8 cellular contexts compared by ENCODE assay signal in genomic region chr6:52995079-52995912, GRCh38. TPM values are rescaled to one million over a fixed set of nuclear protein-coding genes. Genes with fewer than 3 reads are reported as not detected.
A peak's percentile ranks its signal among the peaks of the same experiment; 100 is the strongest.
DNase-seq lines count a peak whose midpoint lies in the region; ATAC-seq and TF ChIP-seq lines count a peak whose summit lies in the region.
"Not testable (repeated sequence)": the region's sequence is repeated elsewhere in the genome, so short reads cannot be mapped to it uniquely, and the experiment has no call there.

GSTA4 (minus strand) TSS chr6:52995284; CDS start chr6:52994243, 1,041 bp downstream.

- H4K5ac ChIP-seq in IMR-90 (ENCODE audit: low read depth, low read length) = peak within 1 kb of the TSS; percentile 70

- not testable (repeated sequence) for H3K79me2 ChIP-seq in OCI-LY7 (ENCODE audit: insufficient read depth, low read depth, low read length)

- H3K27ac ChIP-seq in IMR-90 (ENCODE audit: insufficient read depth, low read length) (peak within 1 kb of the TSS; percentile 88), OCI-LY7 (ENCODE audit: low read depth, low read length, poor library complexity, severe bottlenecking) (peak within 1 kb of the TSS; percentile 59), epithelial cell of prostate (peak within 1 kb of the TSS; percentile 85)

- H3K4me2 ChIP-seq in IMR-90 (ENCODE audit: low read depth, low read length) (peak within 1 kb of the TSS; percentile 77), OCI-LY7 (ENCODE audit: low read length) (peak within 1 kb of the TSS; percentile 95)

- H3K36me3 ChIP-seq in IMR-90 (ENCODE audit: control insufficient read depth, insufficient read depth, low read length); OCI-LY7 (ENCODE audit: insufficient read depth, low read length); mucosa of descending colon (ENCODE audit: low read depth): not testable (repeated sequence)

- TF ChIP-seq CTCF in IMR-90 (conservative IDR thresholded peaks at IDR 0.05; ENCODE audit: low read depth, low read length) (peak; percentile 94), OCI-LY7 (conservative IDR thresholded peaks at IDR 0.05; ENCODE audit: low read length) (peak; percentile 80), mucosa of descending colon (IDR thresholded peaks at IDR 0.05) (peak; percentile 52)

- H3K79me1 ChIP-seq in IMR-90 (ENCODE audit: low read depth in 1 of 2, low read length in 2 of 2) = peaks cover 6 to 19% of the 10 kb centered on the region in 2 experiments; a peak in 2 of 4 replicates

- peak; percentile 71; the same call in 1 of the 2 replicates for TF ChIP-seq POLR2A in IMR-90 (IDR thresholded peaks at IDR 0.05; ENCODE audit: low read depth, low read length)

- TF ChIP-seq RAD21 in IMR-90 (IDR thresholded peaks at IDR 0.05; ENCODE audit: low read length) = peak; percentile 76

- BruUV-seq in IMR-90 (replicated peaks; lab: Mats Ljungman, UMichigan); OCI-LY7 (replicated peaks; lab: Mats Ljungman, UMichigan): not testable (repeated sequence)

- H4K8ac ChIP-seq in IMR-90 (ENCODE audit: low read depth in 2 of 2, low read length in 2 of 2) = peak within 1 kb of the TSS; percentile 61 to 86

- peak within 1 kb of the TSS; percentile 81 for H3K14ac ChIP-seq in IMR-90 (replicated peaks; ENCODE audit: low read depth, low read length)

- not testable (repeated sequence) for H4K20me1 ChIP-seq in IMR-90 (ENCODE audit: insufficient read depth, low read length); OCI-LY7 (ENCODE audit: insufficient read depth, low read length)

- H3K18ac ChIP-seq in IMR-90 (ENCODE audit: low read depth, low read length) = peak within 1 kb of the TSS; percentile 56

- in situ Hi-C loops in IMR-90 (cut with MboI; ENCODE audit: low sequenced_read_pairs) = not testable (repeated sequence)

- H3K9ac ChIP-seq in IMR-90 (ENCODE audit: low read depth, low read length) = peak within 1 kb of the TSS; percentile 91

- peak within 1 kb of the TSS; percentile 90 for H4K91ac ChIP-seq in IMR-90 (ENCODE audit: insufficient read depth, low read depth, low read length)

- H3K27me3 ChIP-seq in IMR-90 (ENCODE audit: control insufficient read depth, insufficient read depth, low read length) = not testable (repeated sequence)

- H3K4me3 ChIP-seq in IMR-90 (ENCODE audit: insufficient read depth, low read depth, low read length) (peak within 1 kb of the TSS; percentile 58), OCI-LY7 (ENCODE audit: low read depth, low read length, poor library complexity, severe bottlenecking) (peak within 1 kb of the TSS; percentile 72), mucosa of descending colon (peak within 1 kb of the TSS; percentile 35)

- H3K9me2 ChIP-seq in OCI-LY7 (ENCODE audit: insufficient read depth, low read length) = not testable (repeated sequence)

- POLR2A ChIA-PET in IMR-90 (lab: Charles Lee; ENCODE audit: unreplicated experiment) = not testable (repeated sequence)
- POLR2A ChIA-PET in OCI-LY7 (lab: Charles Lee) = interaction anchor here (0.5 to 1.5 kb wide), 9 partner anchors 13 to 704 kb away, joined by 3 to 5 read pairs (median 3); no protein-coding TSS in a partner anchor

- H3K9me3 ChIP-seq in IMR-90 (ENCODE audit: control insufficient read depth, insufficient read depth, low read length); OCI-LY7 (ENCODE audit: low read length); mucosa of descending colon: not testable (repeated sequence)

- peak within 1 kb of the TSS; percentile 91 for H3K56ac ChIP-seq in IMR-90 (ENCODE audit: extremely low read depth, insufficient read depth, low read length)

- H2BK20ac ChIP-seq in IMR-90 (ENCODE audit: low read depth, low read length) = peak within 1 kb of the TSS; percentile 35

- ATAC-seq in GM21528 (IDR thresholded peaks at IDR 0.05; ENCODE audit: low FRiP score, unreplicated experiment) = peak; percentile 99
- ATAC-seq in IMR-90 (ENCODE audit: low read depth) = peak; percentile 98
- peak; percentile 99 for ATAC-seq in mucosa of descending colon

- intact Hi-C loops in IMR-90 (cut with micrococcal nuclease) = loop anchor here (1.0 to 5.0 kb wide), 6 partner anchors 47 to 584 kb away; no protein-coding TSS in a partner anchor
- intact Hi-C loops in OCI-LY7 (cut with micrococcal nuclease; ENCODE audit: unreplicated experiment) = loop anchor here (5.0 kb wide), 2 partner anchors 328 to 578 kb away; no protein-coding TSS in a partner anchor
- intact Hi-C loops in mucosa of descending colon (cut with DNase I, micrococcal nuclease) = not testable (repeated sequence)

- DNase-seq in DMS 273 (lab: John Stamatoyannopoulos, UW; ENCODE audit: unreplicated experiment) = peak; percentile 98
- DNase-seq in IMR-90 = peak; percentile 98
- peak; percentile 96 for DNase-seq in OCI-LY7 (ENCODE audit: low spot score)
- peak; percentile 81 for DNase-seq in activated T-cell treated with anti-CD3 and anti-CD28 coated beads for 48 hours (ENCODE audit: low read depth)
- peak; percentile 81 for DNase-seq in epithelial cell of prostate (ENCODE audit: low read depth, low spot score)
- DNase-seq in mucosa of descending colon = peak; percentile 95 to 97 (median 96)
- peak; percentile 82 for DNase-seq in stimulated activated CD8-positive, alpha-beta memory T cell treated with anti-CD3 and anti-CD28 coated beads, Interleukin-4, amount 100 ng/mL, for 24 hours (ENCODE audit: low read depth)

- peak within 1 kb of the TSS; percentile 78 for H2BK120ac ChIP-seq in IMR-90 (ENCODE audit: low read depth, low read length)

- H3K4ac ChIP-seq in IMR-90 (ENCODE audit: low read depth, low read length) = peak within 1 kb of the TSS; percentile 86

- CTCF ChIA-PET in IMR-90 (lab: Yijun Ruan, JAX) (interaction anchor here (0.6 to 1.3 kb wide), 8 partner anchors 23 to 700 kb away, joined by 3 to 6 read pairs (median 3); no protein-coding TSS in a partner anchor), OCI-LY7 (lab: Charles Lee; ENCODE audit: unreplicated experiment) (interaction anchor here (1.0 kb wide), 1 partner anchor 72 kb away, joined by 3 read pairs; no protein-coding TSS in a partner anchor)

- H2BK15ac ChIP-seq in IMR-90 (ENCODE audit: low read depth, low read length) = peak within 1 kb of the TSS; percentile 53; the same call in 1 of the 3 replicates

- 0% methylated on average over 8 of the region's 41 CpGs; no CpG with 5 or more reads in 1 of the 2 experiments for WGBS in IMR-90 (ENCODE audit: extremely low coverage in 2 of 2, insufficient read length in 1 of 2), 2 experiments

- peak within 1 kb of the TSS; percentile 68 for H3K23ac ChIP-seq in IMR-90 (ENCODE audit: low read depth, low read length)

- H2AFZ ChIP-seq in IMR-90 (replicated peaks; ENCODE audit: low read length, poor library complexity) (peak within 1 kb of the TSS; percentile 87), OCI-LY7 (ENCODE audit: low read length) (peak within 1 kb of the TSS; percentile 93)

- H2AK9ac ChIP-seq in IMR-90 (replicated peaks; ENCODE audit: low read depth, low read length, poor library complexity) = peak within 1 kb of the TSS; percentile 90

- H3K4me1 ChIP-seq in IMR-90 (ENCODE audit: control insufficient read depth, insufficient read depth, low read length); mucosa of descending colon (ENCODE audit: low read depth): not testable (repeated sequence)
- H3K4me1 ChIP-seq in OCI-LY7 (ENCODE audit: insufficient read depth, low read length, poor library complexity, severe bottlenecking) = peaks cover 12% of the 10 kb centered on the region

- peak within 1 kb of the TSS; percentile 84 for H2BK5ac ChIP-seq in IMR-90 (ENCODE audit: low read depth, low read length, poor library complexity, severe bottlenecking)

- peak within 1 kb of the TSS; percentile 50; the same call in 1 of the 2 replicates for H2AK5ac ChIP-seq in IMR-90 (ENCODE audit: low read depth, low read length)

- dilution Hi-C loops in IMR-90 (cut with HindIII; ENCODE audit: low sequenced_read_pairs, unreplicated experiment) = not testable (repeated sequence)

- H3K9me1 ChIP-seq in IMR-90 (ENCODE audit: insufficient read depth, low read length) = not testable (repeated sequence)

TF ChIP-seq in IMR-90, 13 proteins besides CTCF, POLR2A, EP300 and RAD21:
- TF ChIP-seq MAZ (IDR thresholded peaks at IDR 0.05; ENCODE audit: borderline replicate concordance, low read depth, low read length) (peak; percentile 20; the same call in 1 of the 2 replicates), MAFK (IDR thresholded peaks at IDR 0.05; ENCODE audit: low read depth, low read length) (peak; percentile 85), SMC3 (IDR thresholded peaks at IDR 0.05; ENCODE audit: low read depth, low read length) (peak; percentile 79), FOS (IDR thresholded peaks at IDR 0.05; ENCODE audit: low read depth, low read length) (peak; percentile 48; the same call in 1 of the 2 replicates)

RNA-seq across cellular contexts. Expression of gene GSTA4, which starts in this region (rescaled TPM):
- total RNA-seq in IMR-90 (2012; rRNA removed) (26.9 and 35.8 TPM in 2 replicates), OCI-LY7 (2022) (1.0 and 1.1 TPM in 2 replicates), mucosa of descending colon (10 to 100 TPM in 2 of 3 donors, 1 to 10 TPM in 1; 8.3 to 15.5 (median 14.7) TPM)
- polyA plus RNA-seq in IMR-90 (2012; rRNA removed) = 29.6 and 35.6 TPM in 2 replicates
- polyA plus RNA-seq in IMR-90 (2012; cell fraction: cytosol; rRNA removed) = 7.6 and 12.7 TPM in 2 replicates
- 4.2 and 41.9 TPM in 2 replicates for polyA plus RNA-seq in IMR-90 (2012; cell fraction: nucleus; rRNA removed; ENCODE audit: low replicate concordance)
- total RNA-seq in OCI-LY7 (2014; rRNA removed; shearing (Covaris generic)) = 0.36 and 0.63 TPM in 2 replicates

Comparison
In these comparisons a context has a peak if more than half of its experiments do, and no peak if none do; other contexts are left out.
1. Peak in every context shown above with its lines: DNase-seq, ATAC-seq, H3K4me3 ChIP-seq and H3K27ac ChIP-seq.
2. RNA of gene GSTA4 (total RNA-seq): 26.9 to 35.8 TPM in IMR-90 and 8.3 to 15.5 TPM in mucosa of descending colon; 0.36 to 1.1 TPM in OCI-LY7; every median in the first group is over 4 times any median in the second.